ENCODE assay signal across 8 cellular contexts in the genomic region with DNA sequence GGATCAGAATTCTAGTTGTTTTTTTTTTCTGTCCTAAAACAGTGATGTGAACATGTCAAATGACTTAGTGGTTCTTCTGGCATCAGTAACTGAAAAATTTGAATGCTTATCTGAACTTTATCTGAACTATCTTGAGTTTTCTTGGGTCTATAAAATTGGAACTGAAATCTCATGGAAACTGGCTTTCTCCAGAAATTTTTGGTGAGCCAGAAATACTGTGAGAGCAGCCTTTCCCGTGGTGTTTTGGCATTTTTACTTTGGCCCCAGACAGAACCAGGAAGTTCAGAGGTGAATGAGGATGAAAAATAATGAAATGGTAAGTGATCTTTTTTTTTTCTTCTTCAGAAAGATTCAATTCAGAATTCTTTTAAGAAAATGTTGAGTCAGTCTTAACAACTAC.
"Had no signal": no experiment of that assay in that cellular context is flagged by ENCODE, and none has a peak within 500 bp of the region (broad histone marks: within the 10 kb centered on the region; RNA-seq: fewer than 3 reads in every experiment).

No MANE protein-coding gene starts in this region.

- H3K9me3 ChIP-seq: HAP-1 had no signal

- ATAC-seq: HCT116 had no signal

- H3K36me3 ChIP-seq: HAP-1 had no signal

- H2AFZ ChIP-seq: GM23248 had no signal

- H3K27ac ChIP-seq: GM23248 had no signal

- DNase-seq: GM23248, GOT3, H7, HFFc6, KG1 had no signal

- H3K4me1 ChIP-seq: HAP-1 had no signal

- H3K9ac ChIP-seq: GM23248 had no signal

- FAIRE-seq: HTR-8/SVneo had no signal

- H3K4me3 ChIP-seq: GM23248, HAP-1 had no signal
